Comparison of ENCODE assay signal across 8 cellular contexts in genomic region chr5:143008809-143009521, GRCh38.
DNase-seq lines count a peak whose midpoint lies in the region; ATAC-seq and TF ChIP-seq lines count a peak whose summit lies in the region.

No MANE protein-coding gene starts in this region.

- no peak overlapping the region for H4K8ac ChIP-seq in mesenchymal stem cell (ENCODE audit: low read length)

- DNase-seq in AG09309 (ENCODE audit: low read depth) (peak; percentile 93), T follicular helper cell (ENCODE audit: low read depth) (peak; percentile 56), amniotic stem cell (lab: John Stamatoyannopoulos, UW) (peak; percentile 49), mesenchymal stem cell (peak; percentile 94), superior temporal gyrus (ENCODE audit: extremely low spot score) (no peak)
- DNase-seq in stimulated activated naive CD8-positive, alpha-beta T cell treated with anti-CD3 and anti-CD28 coated beads, Interleukin-15, amount 100 ng/mL, for 72 hours = peak; percentile 78 to 89

- H3K36me3 ChIP-seq in mesenchymal stem cell (ENCODE audit: control insufficient read depth in 1 of 2, insufficient read depth in 2 of 2, low read depth in 1 of 2, low read length in 2 of 2) = no peaks in the 10 kb centered on the region

- TF ChIP-seq CTCF in AG09309 (IDR thresholded peaks at IDR 0.05; ENCODE audit: control insufficient read depth, insufficient read depth, low read depth, low read length, missing control alignments) = peak; percentile 24

- peak overlapping the region; percentile 3 for H2AK5ac ChIP-seq in mesenchymal stem cell (ENCODE audit: low read length, severe bottlenecking)

- H2BK5ac ChIP-seq in mesenchymal stem cell (ENCODE audit: low read depth, low read length, poor library complexity, severe bottlenecking) = no peak overlapping the region

- peaks cover 92% of the 10 kb centered on the region for H3K4me1 Mint-ChIP-seq in stimulated activated naive CD8-positive, alpha-beta T cell treated with anti-CD3 and anti-CD28 coated beads, Interleukin-15, amount 100 ng/mL, for 72 hours

- ATAC-seq in GM19025 (IDR thresholded peaks at IDR 0.05; ENCODE audit: low read depth, unreplicated experiment) (peak; percentile 76), HG03159 (IDR thresholded peaks at IDR 0.05; ENCODE audit: unreplicated experiment) (peak; percentile 81)
- peak; percentile 97 for ATAC-seq in stimulated activated naive CD8-positive, alpha-beta T cell treated with anti-CD3 and anti-CD28 coated beads, Interleukin-15, amount 100 ng/mL, for 72 hours

- H3K27me3 ChIP-seq in mesenchymal stem cell (ENCODE audit: control insufficient read depth in 1 of 2, insufficient read depth in 1 of 2, low read length in 2 of 2) = no peaks in the 10 kb centered on the region

- H4K91ac ChIP-seq in mesenchymal stem cell (ENCODE audit: low read length) = no peak overlapping the region

- peak overlapping the region; percentile 27 to 56 for H3K4me3 Mint-ChIP-seq in stimulated activated naive CD8-positive, alpha-beta T cell treated with anti-CD3 and anti-CD28 coated beads, Interleukin-15, amount 100 ng/mL, for 72 hours

- H3K27ac ChIP-seq in mesenchymal stem cell (ENCODE audit: low read length, poor library complexity, severe bottlenecking) = peak overlapping the region; percentile 29

- H2BK12ac ChIP-seq in mesenchymal stem cell (ENCODE audit: low read length in 2 of 2) = no peak overlapping the region

- H3K23ac ChIP-seq in mesenchymal stem cell (ENCODE audit: low read length in 2 of 2) = no peak overlapping the region

- H3K27ac Mint-ChIP-seq in stimulated activated naive CD8-positive, alpha-beta T cell treated with anti-CD3 and anti-CD28 coated beads, Interleukin-15, amount 100 ng/mL, for 72 hours = peak overlapping the region; percentile 81 to 95

- no peak overlapping the region for H3K4ac ChIP-seq in mesenchymal stem cell (ENCODE audit: low read depth in 1 of 2, low read length in 2 of 2)

- no peak overlapping the region for H2AFZ ChIP-seq in mesenchymal stem cell (ENCODE audit: low read depth, low read length)

- H3K4me1 ChIP-seq in mesenchymal stem cell (ENCODE audit: control insufficient read depth, insufficient read depth, low read depth, low read length) = peaks cover 10% of the 10 kb centered on the region

- H3K9me3 Mint-ChIP-seq in stimulated activated naive CD8-positive, alpha-beta T cell treated with anti-CD3 and anti-CD28 coated beads, Interleukin-15, amount 100 ng/mL, for 72 hours = no peaks in the 10 kb centered on the region

- H2BK120ac ChIP-seq in mesenchymal stem cell (ENCODE audit: low read depth, low read length) = no peak overlapping the region

- peak overlapping the region; percentile 74 for H3K9ac ChIP-seq in mesenchymal stem cell (ENCODE audit: low read length)

- H3K79me1 ChIP-seq in mesenchymal stem cell (replicated peaks; ENCODE audit: low read length, poor library complexity, severe bottlenecking) = no peaks in the 10 kb centered on the region

- WGBS in mesenchymal stem cell = 62% methylated on average over 9 of the region's 10 CpGs

- H3K14ac ChIP-seq in mesenchymal stem cell (ENCODE audit: low read length in 2 of 2) = no peak overlapping the region

- H3K9me3 ChIP-seq in mesenchymal stem cell (ENCODE audit: control insufficient read depth, low read length) = no peaks in the 10 kb centered on the region

- no peak overlapping the region for H3K4me2 ChIP-seq in mesenchymal stem cell (ENCODE audit: low read length, poor library complexity, severe bottlenecking)

- H3K4me3 ChIP-seq in AG09309 (ENCODE audit: control insufficient read depth, low read depth, low read length) = no peak overlapping the region
- H3K4me3 ChIP-seq in mesenchymal stem cell (ENCODE audit: insufficient read depth in 1 of 2, low read depth in 1 of 2, low read length in 2 of 2) = peak overlapping the region in 1 of 2 experiments; percentile 58

- H2BK15ac ChIP-seq in mesenchymal stem cell (ENCODE audit: low read depth, poor library complexity, severe bottlenecking) = no peak overlapping the region

- H3K27me3 Mint-ChIP-seq in stimulated activated naive CD8-positive, alpha-beta T cell treated with anti-CD3 and anti-CD28 coated beads, Interleukin-15, amount 100 ng/mL, for 72 hours = no peaks in the 10 kb centered on the region

- peak overlapping the region in 1 of 2 experiments; percentile 18 for H3K18ac ChIP-seq in mesenchymal stem cell (ENCODE audit: low read depth in 1 of 2, low read length in 2 of 2)
